In the genomic region with DNA sequence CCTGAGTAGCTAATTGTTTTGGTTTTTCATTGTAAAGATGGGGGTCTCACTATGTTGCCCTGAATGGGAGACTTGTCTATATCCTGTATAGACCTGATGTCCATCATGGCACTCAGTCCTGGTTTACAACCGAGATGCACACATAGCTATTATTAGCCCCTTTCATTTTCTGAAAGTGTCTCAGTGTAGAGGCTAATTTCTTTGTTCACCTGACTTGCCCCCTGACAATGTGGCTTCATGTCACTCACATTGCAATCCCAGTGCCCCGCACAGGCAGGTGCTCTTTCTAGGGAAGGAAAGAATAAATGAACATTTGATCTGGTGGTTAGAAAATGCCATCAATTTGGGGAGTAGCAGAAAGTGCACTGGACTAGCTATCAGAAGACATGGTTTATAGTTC, we compare ENCODE assay signal across 2 cellular contexts.
TF ChIP-seq lines count a peak whose summit lies in the region.

No MANE protein-coding gene starts in this region.

TF ChIP-seq in GM12891, 5 proteins besides CTCF, POLR2A, EP300 and RAD21:
- TF ChIP-seq PAX5 (IDR thresholded peaks at IDR 0.05; ENCODE audit: insufficient read depth, low read length, severe bottlenecking) = no peak
- TF ChIP-seq TAF1 (IDR thresholded peaks at IDR 0.05; ENCODE audit: low read depth, low read length) = no peak
- TF ChIP-seq SPI1 (IDR thresholded peaks at IDR 0.05; ENCODE audit: low read depth, low read length) = no peak
- TF ChIP-seq POLR2AphosphoS5 (IDR thresholded peaks at IDR 0.05; ENCODE audit: low read depth, low read length) = no peak
- TF ChIP-seq POU2F2 (IDR thresholded peaks at IDR 0.05; ENCODE audit: low read depth, low read length) = no peak

TF ChIP-seq in GM12878, 131 proteins besides CTCF, POLR2A, EP300 and RAD21:
- TF ChIP-seq, protein P1, sequence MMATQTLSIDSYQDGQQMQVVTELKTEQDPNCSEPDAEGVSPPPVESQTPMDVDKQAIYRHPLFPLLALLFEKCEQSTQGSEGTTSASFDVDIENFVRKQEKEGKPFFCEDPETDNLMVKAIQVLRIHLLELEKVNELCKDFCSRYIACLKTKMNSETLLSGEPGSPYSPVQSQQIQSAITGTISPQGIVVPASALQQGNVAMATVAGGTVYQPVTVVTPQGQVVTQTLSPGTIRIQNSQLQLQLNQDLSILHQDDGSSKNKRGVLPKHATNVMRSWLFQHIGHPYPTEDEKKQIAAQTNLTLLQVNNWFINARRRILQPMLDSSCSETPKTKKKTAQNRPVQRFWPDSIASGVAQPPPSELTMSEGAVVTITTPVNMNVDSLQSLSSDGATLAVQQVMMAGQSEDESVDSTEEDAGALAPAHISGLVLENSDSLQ (IDR thresholded peaks at IDR 0.05) = peak; percentile 56; the same call in 1 of the 2 replicates
- TF ChIP-seq CEBPB (IDR thresholded peaks at IDR 0.05; ENCODE audit: borderline replicate concordance in 1 of 2, low read depth in 2 of 2, low read length in 2 of 2) = no peak
- TF ChIP-seq YY1 (IDR thresholded peaks at IDR 0.05; ENCODE audit: low read depth, low read length) = 0 out of 2 replicates have a peak, but pooled peaks have one; percentile 13
TF ChIP-seq in GM12878: peak in this region for 2.
